In genomic region chr1:11979453-11979817, GRCh38 we compare ENCODE assay signal across 8 cellular contexts. TPM values are rescaled to one million over a fixed set of nuclear protein-coding genes. Genes with fewer than 3 reads are reported as not detected.
A peak's percentile ranks its signal among the peaks of the same experiment; 100 is the strongest.
DNase-seq lines count a peak whose midpoint lies in the region; ATAC-seq, FAIRE-seq and TF ChIP-seq lines count a peak whose summit lies in the region.

No MANE protein-coding gene starts in this region.

- no peaks in the 10 kb centered on the region for H3K9me2 ChIP-seq in PC-3 (replicated peaks; ENCODE audit: low read length)

- H3K27ac ChIP-seq in PC-3 (ENCODE audit: low read length) = peak overlapping the region; percentile 81
- peak overlapping the region; percentile 35 for H3K27ac ChIP-seq in endothelial cell of umbilical vein (ENCODE audit: insufficient read depth, low read depth, low read length)

- peak overlapping the region; percentile 68 for H3K4me3 ChIP-seq in GM06990 (replicated peaks; ENCODE audit: low read depth, low read length)
- H3K4me3 ChIP-seq in PC-3 (ENCODE audit: low read length) = peak overlapping the region; percentile 81
- H3K4me3 ChIP-seq in endothelial cell of umbilical vein (replicated peaks in 1 of 3; ENCODE audit: insufficient read depth in 1 of 3, low read depth in 1 of 3, low read length in 3 of 3) = peak overlapping the region in 2 of 3 experiments; percentile 20 to 94
- peak overlapping the region; percentile 93 for H3K4me3 ChIP-seq in neuron (ENCODE audit: low read length)

- peak; percentile 3 for ATAC-seq in PC-3
- ATAC-seq in HG03442 (IDR thresholded peaks at IDR 0.05; ENCODE audit: unreplicated experiment) = no peak
- ATAC-seq in GM21528 (IDR thresholded peaks at IDR 0.05; ENCODE audit: low FRiP score, unreplicated experiment) = no peak

- dilution Hi-C loops in endothelial cell of umbilical vein (cut with MboI; ENCODE audit: extremely low pct_ligation_motif_present, low sequenced_read_pairs) = no loop called here

- BruUV-seq in PC-3 (replicated peaks; lab: Mats Ljungman, UMichigan) (no TSS peak), endothelial cell of umbilical vein (replicated peaks; lab: Mats Ljungman, UMichigan) (no TSS peak)

- H3K9ac ChIP-seq in PC-3 (ENCODE audit: low read length) (peak overlapping the region; percentile 94; the same call in 1 of the 2 replicates), endothelial cell of umbilical vein (replicated peaks; ENCODE audit: extremely low read depth, insufficient read depth, low read length) (no peak overlapping the region)

- POLR2A ChIA-PET in PC-3 (lab: Charles Lee; ENCODE audit: unreplicated experiment) = interaction anchor here (0.9 to 3.3 kb wide), 2 partner anchors 70 to 71 kb away, joined by 8 to 34 read pairs; no protein-coding TSS in a partner anchor
- POLR2A ChIA-PET in endothelial cell of umbilical vein (lab: Charles Lee) = interaction anchor here (1.0 to 4.3 kb wide), 5 partner anchors 11 to 243 kb away, joined by 3 to 100 read pairs (median 4); no protein-coding TSS in a partner anchor

- no peak for FAIRE-seq in endothelial cell of umbilical vein (lab: Jason Lieb, UNC)

- H4K20me1 ChIP-seq in PC-3 (ENCODE audit: low read length) (peaks cover 18% of the 10 kb centered on the region; the same call in 1 of the 2 replicates), endothelial cell of umbilical vein (replicated peaks; ENCODE audit: control insufficient read depth, extremely low read depth, insufficient read depth, low read length) (no peaks in the 10 kb centered on the region)

- intact Hi-C loops in PC-3 (cut with micrococcal nuclease) = loop anchor here (5.0 kb wide), 1 partner anchor 42 kb away; no protein-coding TSS in a partner anchor
- intact Hi-C loops in endothelial cell of umbilical vein (cut with micrococcal nuclease) = no loop called here

- H2AFZ ChIP-seq in PC-3 (ENCODE audit: low read length) (peak overlapping the region; percentile 77), endothelial cell of umbilical vein (ENCODE audit: low read depth, low read length) (peak overlapping the region; percentile 87), neuron (ENCODE audit: low read depth, low read length) (peak overlapping the region; percentile 30)

- H3K9me3 ChIP-seq in PC-3 (ENCODE audit: low read length) (no peaks in the 10 kb centered on the region), endothelial cell of umbilical vein (replicated peaks; ENCODE audit: control insufficient read depth, insufficient read depth, low read length) (no peaks in the 10 kb centered on the region), neuron (ENCODE audit: low read length) (no peaks in the 10 kb centered on the region)

- H3K4me1 ChIP-seq in PC-3 (ENCODE audit: insufficient read depth, low read length) = peaks cover 28% of the 10 kb centered on the region
- H3K4me1 ChIP-seq in endothelial cell of umbilical vein (ENCODE audit: control insufficient read depth, extremely low read depth, insufficient read depth, low read length) = peaks cover 16% of the 10 kb centered on the region
- H3K4me1 ChIP-seq in neuron (ENCODE audit: insufficient read depth, low read length) = peaks cover 22% of the 10 kb centered on the region

- TF ChIP-seq POLR2A in endothelial cell of umbilical vein (IDR thresholded peaks at IDR 0.05; ENCODE audit: low read depth, low read length) = no peak

- peaks cover 16% of the 10 kb centered on the region for H3K36me3 ChIP-seq in GM06990 (ENCODE audit: control insufficient read depth, insufficient read depth, low read length)
- H3K36me3 ChIP-seq in PC-3 (ENCODE audit: low read depth, low read length) = peaks cover 30% of the 10 kb centered on the region
- peaks cover 5 to 21% of the 10 kb centered on the region in 2 experiments for H3K36me3 ChIP-seq in endothelial cell of umbilical vein (ENCODE audit: control insufficient read depth in 2 of 2, extremely low read depth in 1 of 2, insufficient read depth in 2 of 2, low read length in 2 of 2)
- peaks cover 28% of the 10 kb centered on the region for H3K36me3 ChIP-seq in neuron (ENCODE audit: insufficient read depth, low read length)

- H3K27me3 ChIP-seq in GM06990 (replicated peaks; ENCODE audit: control insufficient read depth, insufficient read depth, low read length) (no peaks in the 10 kb centered on the region), PC-3 (ENCODE audit: low read length) (no peaks in the 10 kb centered on the region), endothelial cell of umbilical vein (ENCODE audit: control insufficient read depth in 2 of 2, insufficient read depth in 2 of 2, low read length in 2 of 2) (no peaks in the 10 kb centered on the region), neuron (ENCODE audit: insufficient read depth, low read length) (no peaks in the 10 kb centered on the region)

- H3K4me2 ChIP-seq in PC-3 (ENCODE audit: low read length) (peak overlapping the region; percentile 86), endothelial cell of umbilical vein (ENCODE audit: insufficient read depth, low read length) (peak overlapping the region; percentile 79)

- CTCF ChIA-PET in PC-3 (lab: Charles Lee) = interaction anchor here (1.3 kb wide), 1 partner anchor 40 kb away, joined by 3 read pairs; no protein-coding TSS in a partner anchor
- CTCF ChIA-PET in endothelial cell of umbilical vein (lab: Charles Lee) = interaction anchor here (1.2 kb wide), 1 partner anchor 71 kb away, joined by 6 read pairs; no protein-coding TSS in a partner anchor

- H3K79me2 ChIP-seq in PC-3 (ENCODE audit: low read length) (peaks cover 40% of the 10 kb centered on the region), endothelial cell of umbilical vein (ENCODE audit: control insufficient read depth, insufficient read depth, low read length) (peaks cover 38% of the 10 kb centered on the region)

- DNase-seq in GM06990 (ENCODE audit: extremely low read depth, insufficient read length) = no peak
- DNase-seq in PC-3 = no peak
- DNase-seq in endothelial cell of umbilical vein (ENCODE audit: low read depth, low spot score) = no peak
- DNase-seq in effector CD4-positive, alpha-beta T cell = no peak
- no peak for DNase-seq in NCI-H524 (lab: John Stamatoyannopoulos, UW)

- TF ChIP-seq CTCF in GM06990 (IDR thresholded peaks at IDR 0.05; ENCODE audit: insufficient read depth, low read length, poor library complexity, severe bottlenecking) = no peak
- TF ChIP-seq CTCF in PC-3 (conservative IDR thresholded peaks at IDR 0.05; ENCODE audit: low read depth, low read length) = no peak
- no peak for TF ChIP-seq CTCF in endothelial cell of umbilical vein (IDR thresholded peaks at IDR 0.05; ENCODE audit: extremely low read depth in 1 of 2, insufficient read depth in 1 of 2, low read depth in 1 of 2, low read length in 2 of 2)

- no peaks in the 10 kb centered on the region for H3K9me1 ChIP-seq in endothelial cell of umbilical vein (replicated peaks; ENCODE audit: control insufficient read depth, extremely low read depth, insufficient read depth, low read length)

- H3F3A ChIP-seq in PC-3 (ENCODE audit: low read length, unreplicated experiment) = no peaks in the 10 kb centered on the region

TF ChIP-seq in endothelial cell of umbilical vein, 7 proteins besides CTCF, POLR2A, EP300 and RAD21 (continues in another document):
- TF ChIP-seq MYC (IDR thresholded peaks at IDR 0.05; ENCODE audit: low read depth, low read length) = no peak
- no peak for TF ChIP-seq FOS (IDR thresholded peaks at IDR 0.05; ENCODE audit: borderline replicate concordance, insufficient read depth, low read length)
- TF ChIP-seq EZH2 (IDR thresholded peaks at IDR 0.05; ENCODE audit: borderline replicate concordance, low read depth, low read length, severe bottlenecking) = no peak

RNA-seq across cellular contexts. Expression of gene MFN2, which starts 0.8 kb away (rescaled TPM):
- total RNA-seq in PC-3 (2014; rRNA removed) (97.8 and 101 TPM in 2 replicates), endothelial cell of umbilical vein (66.6 and 82.4 TPM in 2 replicates)
- 41.8 and 51.4 TPM in 2 replicates for polyA plus RNA-seq in endothelial cell of umbilical vein
- polyA plus RNA-seq in endothelial cell of umbilical vein (2011; cell fraction: cytosol; rRNA removed) = 45.7 and 52.7 TPM in 2 replicates
- polyA plus RNA-seq in endothelial cell of umbilical vein (2011; cell fraction: nucleus; rRNA removed) = 72.2 and 73.2 TPM in 2 replicates
- 76.5 and 104 TPM in 2 replicates for polyA plus RNA-seq in endothelial cell of umbilical vein (2012)
- polyA minus RNA-seq in endothelial cell of umbilical vein = 76.2 and 76.4 TPM in 2 replicates
- polyA minus RNA-seq in endothelial cell of umbilical vein (2011; cell fraction: cytosol; rRNA and poly(A)+ RNA removed) = 34.5 TPM
- 21.9 and 22.5 TPM in 2 replicates for polyA minus RNA-seq in endothelial cell of umbilical vein (2011; cell fraction: nucleus; rRNA and poly(A)+ RNA removed)

RNA-seq across cellular contexts. Expression of gene MIIP, which starts 39.9 kb away (rescaled TPM):
- total RNA-seq in PC-3 (2014; rRNA removed) = 53.5 and 74.9 TPM in 2 replicates
- 30.1 and 32.3 TPM in 2 replicates for total RNA-seq in endothelial cell of umbilical vein
- 39.1 and 52.1 TPM in 2 replicates for polyA plus RNA-seq in endothelial cell of umbilical vein
- 22.8 and 30.4 TPM in 2 replicates for polyA plus RNA-seq in endothelial cell of umbilical vein (2011; cell fraction: cytosol; rRNA removed)
- 95.6 and 97.4 TPM in 2 replicates for polyA plus RNA-seq in endothelial cell of umbilical vein (2011; cell fraction: nucleus; rRNA removed)
- 15.4 and 20.5 TPM in 2 replicates for polyA plus RNA-seq in endothelial cell of umbilical vein (2012)
- polyA minus RNA-seq in endothelial cell of umbilical vein = 9.5 and 13.4 TPM in 2 replicates
- 16.7 TPM for polyA minus RNA-seq in endothelial cell of umbilical vein (2011; cell fraction: cytosol; rRNA and poly(A)+ RNA removed)
- polyA minus RNA-seq in endothelial cell of umbilical vein (2011; cell fraction: nucleus; rRNA and poly(A)+ RNA removed) = 12.6 and 14.3 TPM in 2 replicates

RNA-seq across cellular contexts. Expression of gene PLOD1, which starts 44.9 kb away (rescaled TPM):
- total RNA-seq in PC-3 (2014; rRNA removed) (179 and 216 TPM in 2 replicates), endothelial cell of umbilical vein (245 and 260 TPM in 2 replicates)
- 412 and 424 TPM in 2 replicates for polyA plus RNA-seq in endothelial cell of umbilical vein
- polyA plus RNA-seq in endothelial cell of umbilical vein (2011; cell fraction: cytosol; rRNA removed) = 307 and 311 TPM in 2 replicates
- polyA plus RNA-seq in endothelial cell of umbilical vein (2011; cell fraction: nucleus; rRNA removed) = 187 and 218 TPM in 2 replicates
- 236 and 278 TPM in 2 replicates for polyA plus RNA-seq in endothelial cell of umbilical vein (2012)
- 286 and 316 TPM in 2 replicates for polyA minus RNA-seq in endothelial cell of umbilical vein
- polyA minus RNA-seq in endothelial cell of umbilical vein (2011; cell fraction: cytosol; rRNA and poly(A)+ RNA removed) = 45.9 TPM
- 81.1 and 81.9 TPM in 2 replicates for polyA minus RNA-seq in endothelial cell of umbilical vein (2011; cell fraction: nucleus; rRNA and poly(A)+ RNA removed)

RNA-seq across cellular contexts. Expression of gene KIAA2013, which starts 53.2 kb away (rescaled TPM):
- 78.1 and 89.2 TPM in 2 replicates for total RNA-seq in PC-3 (2014; rRNA removed)
- total RNA-seq in endothelial cell of umbilical vein = 52.9 and 56.1 TPM in 2 replicates
- 137 and 194 TPM in 2 replicates for polyA plus RNA-seq in endothelial cell of umbilical vein
- 72.1 and 89.3 TPM in 2 replicates for polyA plus RNA-seq in endothelial cell of umbilical vein (2011; cell fraction: cytosol; rRNA removed)
- polyA plus RNA-seq in endothelial cell of umbilical vein (2011; cell fraction: nucleus; rRNA removed) = 34.1 and 34.7 TPM in 2 replicates
- 36.3 and 36.6 TPM in 2 replicates for polyA plus RNA-seq in endothelial cell of umbilical vein (2012)
- polyA minus RNA-seq in endothelial cell of umbilical vein = 46.3 and 55.5 TPM in 2 replicates
- polyA minus RNA-seq in endothelial cell of umbilical vein (2011; cell fraction: cytosol; rRNA and poly(A)+ RNA removed) = 48.6 TPM
- 13.8 and 15.0 TPM in 2 replicates for polyA minus RNA-seq in endothelial cell of umbilical vein (2011; cell fraction: nucleus; rRNA and poly(A)+ RNA removed)

Comparison
In these comparisons a context has a peak if more than half of its experiments do, and no peak if none do; other contexts are left out.
1. H2AFZ ChIP-seq: peak in every context shown above with its lines; median percentile 87 in endothelial cell of umbilical vein; 77 in PC-3; 30 in neuron.